In genomic region chr22:24485608-24486007, GRCh38 we compare ENCODE assay signal across 1 cellular context.
TF ChIP-seq lines count a peak whose summit lies in the region.

No MANE protein-coding gene starts in this region.

TF ChIP-seq in GM23338, 12 proteins besides CTCF, POLR2A, EP300 and RAD21 (continued from another document):
- TF ChIP-seq REST (IDR thresholded peaks at IDR 0.05; ENCODE audit: unreplicated experiment): no peak
- no peak for TF ChIP-seq ZNF114 (CRISPR knock-in tag; IDR thresholded peaks at IDR 0.05)
- TF ChIP-seq STAT1 (IDR thresholded peaks at IDR 0.05; ENCODE audit: unreplicated experiment): no peak
- TF ChIP-seq CREB1 (CRISPR knock-in tag; IDR thresholded peaks at IDR 0.05; ENCODE audit: low read depth): no peak
